Comparison of ENCODE assay signal across 1 cellular context in genomic region chr12:108119126-108119973, GRCh38.
TF ChIP-seq lines count a peak whose summit lies in the region.

No MANE protein-coding gene starts in this region.

TF ChIP-seq in K562, 482 proteins besides CTCF, POLR2A, EP300 and RAD21 (continued from another document):
- TF ChIP-seq MYC (IDR thresholded peaks at IDR 0.05; ENCODE audit: low read depth, low read length) (peak; percentile 56; the same call in 1 of the 2 replicates), MYC (CRISPR knock-in tag; IDR thresholded peaks at IDR 0.05; ENCODE audit: borderline replicate concordance, low read depth) (no peak), WHSC1 (IDR thresholded peaks at IDR 0.05; ENCODE audit: low read length) (no peak), POLR2AphosphoS5 (IDR thresholded peaks at IDR 0.05; ENCODE audit: control insufficient read depth, insufficient read depth, low read depth, low read length) (0 out of 2 replicates have a peak, but pooled peaks have one; percentile 27), ZBTB43 (CRISPR knock-in tag; IDR thresholded peaks at IDR 0.05) (no peak), CBX1 (IDR thresholded peaks at IDR 0.05; ENCODE audit: low read depth) (no peak), HEY1 (CRISPR knock-in tag; IDR thresholded peaks at IDR 0.05; ENCODE audit: borderline replicate concordance) (peak; percentile 41; the same call in 1 of the 2 replicates), HOMEZ (CRISPR knock-in tag; IDR thresholded peaks at IDR 0.05) (no peak), EZH2 (IDR thresholded peaks at IDR 0.05; ENCODE audit: borderline replicate concordance, low read depth, low read length) (no peak), ZNF695 (CRISPR knock-in tag; IDR thresholded peaks at IDR 0.05) (no peak)
